21 cellular contexts compared by ENCODE assay signal in genomic region chr18:8660316-8660715, GRCh38.
"Had no signal": no experiment of that assay in that cellular context is flagged by ENCODE, and none has a peak within 500 bp of the region (broad histone marks: within the 10 kb centered on the region; RNA-seq: fewer than 3 reads in every experiment).

No MANE protein-coding gene starts in this region.

- ATAC-seq: activated T-cell treated with anti-CD3 and anti-CD28 coated beads, Interleukin-2, amount 50 U/mL, for 72 hours; body of pancreas; gastroesophageal sphincter; left colon; T-helper 17 cell had no signal

- H3K27me3 ChIP-seq: body of pancreas, testis, uterus had no signal

- H3K9me3 ChIP-seq: body of pancreas, gastroesophageal sphincter, prostate gland, testis, uterus had no signal

- DNase-seq: activated CD4-positive, alpha-beta memory T cell treated with anti-CD3 and anti-CD28 coated beads for 36 hours; activated CD4-positive, alpha-beta T cell treated with anti-CD3 and anti-CD28 coated beads for 48 hours; activated effector memory CD4-positive, alpha-beta T cell treated with Interleukin-2 at 50 U/mL for 16 hours; activated naive CD4-positive, alpha-beta T cell treated with anti-CD3 and anti-CD28 coated beads, Interleukin-2, amount 10 ng/mL, durations not matched to agents 7 days and 5 days; activated T-cell treated with anti-CD3 and anti-CD28 coated beads, Interleukin-2, amount 50 U/mL, for 72 hours; anterior cingulate cortex; body of pancreas; effector CD4-positive, alpha-beta T cell; head of caudate nucleus; left colon; naive B cell; stimulated activated CD4-positive, alpha-beta T cell treated with anti-CD3 and anti-CD28 coated beads, Interleukin-2, amount 100 ng/mL, for 48 hours; stimulated activated CD8-positive, alpha-beta memory T cell treated with anti-CD3 and anti-CD28 coated beads, Interleukin-4, amount 100 ng/mL, for 48 hours; stimulated activated naive CD4-positive, alpha-beta T cell; T-helper 17 cell; testis; trophoblast cell; uterus had no signal

- H3K4me1 ChIP-seq: prostate gland, uterus had no signal

- H3K4me3 Mint-ChIP-seq: activated CD4-positive, alpha-beta memory T cell treated with anti-CD3 and anti-CD28 coated beads for 36 hours; activated naive CD4-positive, alpha-beta T cell treated with anti-CD3 and anti-CD28 coated beads, Interleukin-2, amount 10 ng/mL, durations not matched to agents 7 days and 5 days; activated T-cell treated with anti-CD3 and anti-CD28 coated beads, Interleukin-2, amount 50 U/mL, for 72 hours; neural crest cell; T-helper 17 cell had no signal

- H3K36me3 ChIP-seq: gastroesophageal sphincter, prostate gland, uterus had no signal

- H3K4me1 Mint-ChIP-seq: activated naive CD4-positive, alpha-beta T cell treated with anti-CD3 and anti-CD28 coated beads, Interleukin-2, amount 10 ng/mL, durations not matched to agents 7 days and 5 days had no signal

- H3K9me3 Mint-ChIP-seq: activated CD4-positive, alpha-beta memory T cell treated with anti-CD3 and anti-CD28 coated beads for 36 hours; activated naive CD4-positive, alpha-beta T cell treated with anti-CD3 and anti-CD28 coated beads, Interleukin-2, amount 10 ng/mL, durations not matched to agents 7 days and 5 days; activated T-cell treated with anti-CD3 and anti-CD28 coated beads, Interleukin-2, amount 50 U/mL, for 72 hours; neural crest cell had no signal

- H3K27ac ChIP-seq: body of pancreas, gastroesophageal sphincter, prostate gland, testis, uterus had no signal

- H3K36me3 Mint-ChIP-seq: activated CD4-positive, alpha-beta memory T cell treated with anti-CD3 and anti-CD28 coated beads for 36 hours; activated naive CD4-positive, alpha-beta T cell treated with anti-CD3 and anti-CD28 coated beads, Interleukin-2, amount 10 ng/mL, durations not matched to agents 7 days and 5 days; naive B cell had no signal

- H3K4me3 ChIP-seq: body of pancreas, gastroesophageal sphincter, prostate gland, uterus had no signal

- H3K27ac Mint-ChIP-seq: activated CD4-positive, alpha-beta memory T cell treated with anti-CD3 and anti-CD28 coated beads for 36 hours; activated naive CD4-positive, alpha-beta T cell treated with anti-CD3 and anti-CD28 coated beads, Interleukin-2, amount 10 ng/mL, durations not matched to agents 7 days and 5 days; activated T-cell treated with anti-CD3 and anti-CD28 coated beads, Interleukin-2, amount 50 U/mL, for 72 hours; T-helper 17 cell had no signal
